Comparison of ENCODE assay signal across 8 cellular contexts in the genomic region with DNA sequence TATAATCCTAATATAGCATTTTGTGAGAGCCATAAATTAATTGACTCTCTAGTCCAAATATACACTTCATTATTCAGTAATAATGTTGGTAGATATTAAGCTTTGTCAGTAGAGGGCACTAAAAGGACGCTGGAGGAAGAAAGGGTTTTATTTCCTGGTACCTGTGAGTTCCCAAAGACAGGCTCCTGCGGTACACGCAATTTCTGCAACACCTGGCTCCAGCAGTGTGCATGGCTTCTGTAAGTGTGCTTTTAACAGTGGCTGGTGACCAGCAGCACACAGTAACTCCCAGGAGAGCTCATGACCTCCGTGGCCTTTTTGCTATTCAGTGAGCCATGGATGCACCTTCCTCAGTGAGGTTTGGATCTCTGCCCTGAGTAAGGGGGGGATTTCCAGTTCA.
DNase-seq lines count a peak whose midpoint lies in the region; ATAC-seq and TF ChIP-seq lines count a peak whose summit lies in the region.

No MANE protein-coding gene starts in this region.

- H3K9me2 ChIP-seq in SK-N-SH = no peaks in the 10 kb centered on the region

- H3K27me3 ChIP-seq in SK-N-SH (ENCODE audit: insufficient read depth) = no peaks in the 10 kb centered on the region

- POLR2A ChIA-PET in SK-N-SH (lab: Yijun Ruan, JAX) = no interaction called here

- TF ChIP-seq CTCF in SK-N-SH (IDR thresholded peaks at IDR 0.05) = peak; percentile 59

- intact Hi-C loops in activated T-helper 1 cell treated with anti-CD3 and anti-CD28 coated beads, Interleukin-12 subunit alpha, Interleukin-12 subunit beta, Interleukin-2, Interleukin-4 antibody, amounts not matched to agents 30 ng/mL and 10 ng/mL and 1 ng/mL, durations not matched to agents 14 hours and 24 hours and 36 hours (cut with micrococcal nuclease) = no loop called here

- H3K27me3 Mint-ChIP-seq in activated T-helper 1 cell treated with anti-CD3 and anti-CD28 coated beads, Interleukin-12 subunit alpha, Interleukin-12 subunit beta, Interleukin-2, Interleukin-4 antibody, amounts not matched to agents 30 ng/mL and 10 ng/mL and 1 ng/mL, durations not matched to agents 14 hours and 24 hours and 36 hours (ENCODE audit: insufficient read depth) = no peaks in the 10 kb centered on the region

- 23% methylated on average over 4 of the region's 4 CpGs for WGBS in SK-N-SH (ENCODE audit: low lambda C conversion rate)

- no peaks in the 10 kb centered on the region for H3K9me3 ChIP-seq in SK-N-SH

- H3K9ac ChIP-seq in SK-N-SH = no peak overlapping the region

- H3K4me3 ChIP-seq in SK-N-SH (ENCODE audit: low read depth in 2 of 2, low read length in 1 of 2) = no peak overlapping the region

- CTCF ChIA-PET in SK-N-SH (lab: Yijun Ruan, JAX) = interaction anchor here (0.8 to 2.4 kb wide), 9 partner anchors 9 to 880 kb away, joined by 3 to 9 read pairs (median 4); no protein-coding TSS in a partner anchor

- H3K79me2 ChIP-seq in SK-N-SH (ENCODE audit: insufficient read depth) = no peaks in the 10 kb centered on the region

- peak; percentile 76 for TF ChIP-seq RAD21 in SK-N-SH (IDR thresholded peaks at IDR 0.05; ENCODE audit: low read length)

- no peak for TF ChIP-seq EP300 in SK-N-SH (IDR thresholded peaks at IDR 0.05; ENCODE audit: borderline replicate concordance in 1 of 2, low read depth in 1 of 2, low read length in 1 of 2)

- no peaks in the 10 kb centered on the region for H3K36me3 ChIP-seq in SK-N-SH (replicated peaks in 1 of 2; ENCODE audit: control insufficient read depth in 1 of 2, insufficient read depth in 2 of 2, low read length in 1 of 2)

- H3K27ac ChIP-seq in SK-N-SH (ENCODE audit: low read depth in 2 of 2, low read length in 1 of 2) = no peak overlapping the region

- H3K9me3 Mint-ChIP-seq in activated T-helper 1 cell treated with anti-CD3 and anti-CD28 coated beads, Interleukin-12 subunit alpha, Interleukin-12 subunit beta, Interleukin-2, Interleukin-4 antibody, amounts not matched to agents 30 ng/mL and 10 ng/mL and 1 ng/mL, durations not matched to agents 14 hours and 24 hours and 36 hours = peaks cover 3% of the 10 kb centered on the region

- DNase-seq in NCI-H82 (lab: John Stamatoyannopoulos, UW) (peak; percentile 51), NCI-H82 treated with DMSO at 0.1 percent for 48 hours (lab: John Stamatoyannopoulos, UW; ENCODE audit: unreplicated experiment) (no peak), HT-29 (ENCODE audit: low spot score) (peak; percentile 38), SK-N-SH (peak; percentile 6), iPS-NIHi7 (ENCODE audit: extremely low spot score) (peak; percentile 47), middle frontal gyrus (ENCODE audit: extremely low spot score, low spot score) (no peak)
- DNase-seq in activated T-helper 1 cell treated with anti-CD3 and anti-CD28 coated beads, Interleukin-12 subunit alpha, Interleukin-12 subunit beta, Interleukin-2, Interleukin-4 antibody, amounts not matched to agents 30 ng/mL and 10 ng/mL and 1 ng/mL, durations not matched to agents 14 hours and 24 hours and 36 hours (ENCODE audit: low spot score) = no peak

- H3F3A ChIP-seq in SK-N-SH (replicated peaks; ENCODE audit: insufficient read depth) = no peaks in the 10 kb centered on the region

- no peaks in the 10 kb centered on the region for H4K20me1 ChIP-seq in SK-N-SH (ENCODE audit: insufficient read depth)

- no peak overlapping the region for H2AFZ ChIP-seq in SK-N-SH (ENCODE audit: low read depth)

- no peak overlapping the region for H3K27ac Mint-ChIP-seq in activated T-helper 1 cell treated with anti-CD3 and anti-CD28 coated beads, Interleukin-12 subunit alpha, Interleukin-12 subunit beta, Interleukin-2, Interleukin-4 antibody, amounts not matched to agents 30 ng/mL and 10 ng/mL and 1 ng/mL, durations not matched to agents 14 hours and 24 hours and 36 hours

- ATAC-seq in GM21576 (IDR thresholded peaks at IDR 0.05; ENCODE audit: unreplicated experiment) = peak; percentile 77

- no peak overlapping the region for H3K4me2 ChIP-seq in SK-N-SH

- H3K4me3 Mint-ChIP-seq in activated T-helper 1 cell treated with anti-CD3 and anti-CD28 coated beads, Interleukin-12 subunit alpha, Interleukin-12 subunit beta, Interleukin-2, Interleukin-4 antibody, amounts not matched to agents 30 ng/mL and 10 ng/mL and 1 ng/mL, durations not matched to agents 14 hours and 24 hours and 36 hours = no peak overlapping the region

- H3K4me1 Mint-ChIP-seq in activated T-helper 1 cell treated with anti-CD3 and anti-CD28 coated beads, Interleukin-12 subunit alpha, Interleukin-12 subunit beta, Interleukin-2, Interleukin-4 antibody, amounts not matched to agents 30 ng/mL and 10 ng/mL and 1 ng/mL, durations not matched to agents 14 hours and 24 hours and 36 hours (ENCODE audit: low read depth) = no peaks in the 10 kb centered on the region

- H3K36me3 Mint-ChIP-seq in activated T-helper 1 cell treated with anti-CD3 and anti-CD28 coated beads, Interleukin-12 subunit alpha, Interleukin-12 subunit beta, Interleukin-2, Interleukin-4 antibody, amounts not matched to agents 30 ng/mL and 10 ng/mL and 1 ng/mL, durations not matched to agents 14 hours and 24 hours and 36 hours (ENCODE audit: low read depth) = no peaks in the 10 kb centered on the region

- H3K4me1 ChIP-seq in SK-N-SH (ENCODE audit: control insufficient read depth in 1 of 2, insufficient read depth in 2 of 2, low read depth in 1 of 2, low read length in 1 of 2) = no peaks in the 10 kb centered on the region; a peak in 1 of 4 replicates

TF ChIP-seq in SK-N-SH, 30 proteins besides CTCF, POLR2A, EP300 and RAD21:
- TF ChIP-seq TEAD4 (IDR thresholded peaks at IDR 0.05; ENCODE audit: borderline replicate concordance, insufficient read depth) = no peak
- 0 out of 2 replicates have a peak, but pooled peaks have one; percentile 30 for TF ChIP-seq SMC3 (IDR thresholded peaks at IDR 0.05; ENCODE audit: low read depth, low read length)
- no peak for TF ChIP-seq TCF12 (IDR thresholded peaks at IDR 0.05)

Comparison
In these comparisons a context has a peak if more than half of its experiments do, and no peak if none do; other contexts are left out.
1. DNase-seq: peak in NCI-H82 (single experiment), HT-29 (single experiment), SK-N-SH (single experiment) and iPS-NIHi7 (single experiment); none in NCI-H82 treated with DMSO at 0.1 percent for 48 hours (single experiment), middle frontal gyrus (single experiment) and activated T-helper 1 cell treated with anti-CD3 and anti-CD28 coated beads, Interleukin-12 subunit alpha, Interleukin-12 subunit beta, Interleukin-2, Interleukin-4 antibody, amounts not matched to agents 30 ng/mL and 10 ng/mL and 1 ng/mL, durations not matched to agents 14 hours and 24 hours and 36 hours (single experiment).